ENCODE assay signal across 17 cellular contexts in genomic region chr16:11748023-11748403, GRCh38. TPM values are rescaled to one million over a fixed set of nuclear protein-coding genes. Genes with fewer than 3 reads are reported as not detected.
DNase-seq lines count a peak whose midpoint lies in the region; ATAC-seq, FAIRE-seq and TF ChIP-seq lines count a peak whose summit lies in the region.
"Had no signal": no experiment of that assay in that cellular context is flagged by ENCODE, and none has a peak within 500 bp of the region (broad histone marks: within the 10 kb centered on the region; RNA-seq: fewer than 3 reads in every experiment).

No MANE protein-coding gene starts in this region.

- POLR2A ChIA-PET in CD4-positive, alpha-beta T cell (lab: Charles Lee) = no interaction called here

- H3K36me3 ChIP-seq in KMS-11 (ENCODE audit: insufficient read depth) (peaks cover 15% of the 10 kb centered on the region; the same call in 1 of the 2 replicates), endocrine pancreas (ENCODE audit: control insufficient read depth, insufficient read depth, low read length) (no peaks in the 10 kb centered on the region), pancreas (peaks cover 0 to 7% (median 0%) of the 10 kb centered on the region in 3 donors)

- no peaks in the 10 kb centered on the region for H4K20me1 ChIP-seq in KMS-11 (ENCODE audit: insufficient read depth)

- ATAC-seq in CD4-positive, alpha-beta T cell (ENCODE audit: poor library complexity) = no peak
- no peak for ATAC-seq in pancreas
- no peak for ATAC-seq in HG03520 (IDR thresholded peaks at IDR 0.05; ENCODE audit: unreplicated experiment)
- ATAC-seq in HG03457 (IDR thresholded peaks at IDR 0.05; ENCODE audit: unreplicated experiment) = no peak
- no peak for ATAC-seq in HG03460 (IDR thresholded peaks at IDR 0.05; ENCODE audit: unreplicated experiment)
- ATAC-seq: HCT116 had no signal

- no peak overlapping the region for H3K4me3 Mint-ChIP-seq in CD4-positive, alpha-beta T cell

- H3K4me1 Mint-ChIP-seq in CD4-positive, alpha-beta T cell (ENCODE audit: low read depth) = peaks cover 17% of the 10 kb centered on the region

- H3K4me3 ChIP-seq in KMS-11 (IDR thresholded peaks at IDR 0.05; ENCODE audit: insufficient read depth, low read depth, low read length) = no peak overlapping the region
- H3K4me3 ChIP-seq in endocrine pancreas (ENCODE audit: control insufficient read depth, insufficient read depth, low read length) = peak overlapping the region; percentile 71
- H3K4me3 ChIP-seq in pancreas = peak overlapping the region in 2 of 4 donors; percentile 6 to 8
- H3K4me3 ChIP-seq: lung had no signal

- H3K36me3 Mint-ChIP-seq in CD4-positive, alpha-beta T cell (ENCODE audit: low read depth) = peaks cover 51% of the 10 kb centered on the region

- H3K79me2 ChIP-seq in KMS-11 (ENCODE audit: insufficient read depth, low read depth) = no peaks in the 10 kb centered on the region

- no peaks in the 10 kb centered on the region for H3K9me3 Mint-ChIP-seq in CD4-positive, alpha-beta T cell

- no peak for DNase-seq in CD4-positive, alpha-beta T cell
- DNase-seq in pancreas = no peak
- DNase-seq: activated T-cell treated with anti-CD3 and anti-CD28 coated beads, Interleukin-2, amount 50 U/mL, for 1 hour; DMS79; NCI-H187 treated with DMSO at 0.1 percent for 48 hours; NCI-H446; SHP77; stimulated activated CD4-positive, alpha-beta T cell treated with anti-CD3 and anti-CD28 coated beads, Interleukin-2, amount 100 ng/mL, for 24 hours had no signal

- no peaks in the 10 kb centered on the region for H3K27me3 ChIP-seq in CD4-positive, alpha-beta T cell (ENCODE audit: control insufficient read depth, insufficient read depth, low read length)
- no peaks in the 10 kb centered on the region for H3K27me3 ChIP-seq in KMS-11 (ENCODE audit: insufficient read depth, low read depth)
- no peaks in the 10 kb centered on the region for H3K27me3 ChIP-seq in endocrine pancreas (ENCODE audit: control insufficient read depth, insufficient read depth, low read length)
- no peaks in the 10 kb centered on the region for H3K27me3 ChIP-seq in pancreas

- no peak for TF ChIP-seq CTCF in CD4-positive, alpha-beta T cell (IDR thresholded peaks at IDR 0.05)
- TF ChIP-seq CTCF in KMS-11 (conservative IDR thresholded peaks at IDR 0.05; ENCODE audit: low read depth, low read length) (no peak), pancreas (IDR thresholded peaks at IDR 0.05) (no peak)

- H3K9me3 ChIP-seq in CD4-positive, alpha-beta T cell (ENCODE audit: control insufficient read depth, low read length) = no peaks in the 10 kb centered on the region
- H3K9me3 ChIP-seq in endocrine pancreas (ENCODE audit: control insufficient read depth, low read length) (no peaks in the 10 kb centered on the region), pancreas (no peaks in the 10 kb centered on the region)

- peak overlapping the region; percentile 61 for H3K4me2 ChIP-seq in KMS-11

- H3K27ac ChIP-seq in CD4-positive, alpha-beta T cell (ENCODE audit: low read depth, low read length) = no peak overlapping the region
- H3K27ac ChIP-seq in KMS-11 (peak overlapping the region; percentile 64; the same call in 1 of the 2 replicates), pancreas (peak overlapping the region; percentile 28 to 88 (median 68))
- H3K27ac ChIP-seq: epithelial cell of prostate had no signal

- CTCF ChIA-PET in CD4-positive, alpha-beta T cell (lab: Charles Lee) = interaction anchor here (1.5 kb wide), 1 partner anchor 10 kb away, joined by 3 read pairs; no protein-coding TSS in a partner anchor

- H2AFZ ChIP-seq in KMS-11 (ENCODE audit: low read depth) = no peak overlapping the region

- no peak for FAIRE-seq in pancreas (lab: Jason Lieb, UNC)
- FAIRE-seq: HTR-8/SVneo had no signal

- H3K27me3 Mint-ChIP-seq in CD4-positive, alpha-beta T cell = no peaks in the 10 kb centered on the region

- 14 to 19% methylated on average over 5 of the region's 5 CpGs for WGBS in pancreas, 2 donors

- H3K27ac Mint-ChIP-seq in CD4-positive, alpha-beta T cell = peak overlapping the region; percentile 65

- intact Hi-C loops in CD4-positive, alpha-beta T cell (cut with DNase I, micrococcal nuclease) = loop anchor here in 1 of 2 experiments (2.0 kb wide), 1 partner anchor 35 kb away; no protein-coding TSS in a partner anchor
- intact Hi-C loops in pancreas (cut with DNase I) = no loop called here

- peaks cover 64% of the 10 kb centered on the region for H3K4me1 ChIP-seq in KMS-11 (ENCODE audit: low read depth, poor library complexity, severe bottlenecking)
- no peaks in the 10 kb centered on the region for H3K4me1 ChIP-seq in endocrine pancreas (ENCODE audit: control insufficient read depth, insufficient read depth, low read length)
- peaks cover 20 to 45% (median 27%) of the 10 kb centered on the region in 3 donors for H3K4me1 ChIP-seq in pancreas

- peak overlapping the region; percentile 0; the same call in 1 of the 2 replicates for H3K9ac ChIP-seq in KMS-11
- H3K9ac ChIP-seq in endocrine pancreas (ENCODE audit: control insufficient read depth, insufficient read depth, low read length) = no peak overlapping the region

RNA-seq across cellular contexts. Expression of gene TXNDC11, which starts 5.4 kb away (rescaled TPM):
- 100 to 1,000 TPM; 111 to 112 TPM for total RNA-seq in CD4-positive, alpha-beta T cell
- total RNA-seq in pancreas = 10 to 100 TPM; 28.1 to 38.9 (median 35.9) TPM
- 10 to 100 TPM; 54.7 to 80.8 TPM for polyA plus RNA-seq in pancreas

RNA-seq across cellular contexts. Expression of gene ZC3H7A, which starts 49.0 kb away (rescaled TPM):
- total RNA-seq in CD4-positive, alpha-beta T cell = 100 to 1,000 TPM; 131 to 143 TPM
- total RNA-seq in pancreas = 10 to 100 TPM; 23.8 to 34.5 (median 30.2) TPM
- polyA plus RNA-seq in pancreas = 10 to 100 TPM; 20.0 to 39.6 TPM
